Comparison of ENCODE assay signal across 1 cellular context in the genomic region with DNA sequence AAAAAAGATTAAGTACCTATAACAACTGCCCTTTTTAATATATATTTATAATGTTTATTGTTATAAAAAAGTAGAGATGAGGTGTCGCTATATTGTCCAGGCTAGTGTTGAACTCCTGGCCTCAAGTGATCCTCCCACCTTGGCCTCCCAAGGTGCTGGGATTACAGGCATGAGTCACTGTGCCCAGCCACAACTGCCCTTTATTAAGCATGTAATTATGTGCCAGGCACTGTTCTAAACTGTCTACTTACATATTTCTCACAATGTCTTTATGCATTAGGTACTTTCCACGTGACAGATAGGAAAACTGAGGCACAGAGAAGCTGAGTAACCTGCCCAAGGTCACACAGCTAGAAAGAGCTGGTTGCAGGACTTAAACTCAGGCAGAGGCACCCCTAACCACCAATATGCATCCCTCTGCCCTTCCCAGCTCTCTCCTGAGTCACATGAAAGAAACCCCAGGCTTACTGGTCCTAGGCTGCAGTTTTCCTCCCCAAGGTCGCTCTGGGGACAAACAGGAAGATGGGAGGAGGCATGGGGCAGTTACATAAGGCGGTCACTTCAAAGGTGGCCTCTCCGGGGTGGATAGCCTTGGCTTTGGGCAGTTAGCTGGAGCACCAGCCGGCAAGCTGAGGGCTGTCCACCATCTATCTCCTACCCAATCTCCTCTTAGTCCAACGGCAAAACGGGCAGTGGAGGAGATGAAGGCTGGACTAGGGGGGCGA.
TF ChIP-seq lines count a peak whose summit lies in the region.

No MANE protein-coding gene starts in this region.

TF ChIP-seq in HepG2, 621 proteins besides CTCF, POLR2A, EP300 and RAD21 (continued from another document and continues in another):
- TF ChIP-seq PREB (CRISPR knock-in tag; IDR thresholded peaks at IDR 0.05) (no peak), ZNF44 (CRISPR knock-in tag; IDR thresholded peaks at IDR 0.05) (no peak), ZNF33B (CRISPR knock-in tag; IDR thresholded peaks at IDR 0.05) (no peak), KMT2B (CRISPR knock-in tag; IDR thresholded peaks at IDR 0.05) (no peak), TCF7 (IDR thresholded peaks at IDR 0.05; ENCODE audit: low read depth) (peak; percentile 98), SP140L (CRISPR knock-in tag; IDR thresholded peaks at IDR 0.05; ENCODE audit: borderline replicate concordance) (no peak), ZSCAN12 (CRISPR knock-in tag; IDR thresholded peaks at IDR 0.05) (no peak), ZNF496 (CRISPR knock-in tag; IDR thresholded peaks at IDR 0.05; ENCODE audit: insufficient replicate concordance) (no peak), SAP130 (CRISPR knock-in tag; IDR thresholded peaks at IDR 0.05; ENCODE audit: low read depth) (peak; percentile 85), STAT5B (CRISPR knock-in tag; IDR thresholded peaks at IDR 0.05) (no peak), ZNF414 (CRISPR knock-in tag; IDR thresholded peaks at IDR 0.05) (no peak), HOXA7 (CRISPR knock-in tag; IDR thresholded peaks at IDR 0.05) (no peak), SMAD3 (CRISPR knock-in tag; IDR thresholded peaks at IDR 0.05) (peak; percentile 75; the same call in 1 of the 2 replicates), ZNF652 (CRISPR knock-in tag; IDR thresholded peaks at IDR 0.05; ENCODE audit: borderline replicate concordance, low read depth) (peak; percentile 46; the same call in 1 of the 2 replicates), SIX4 (CRISPR knock-in tag; IDR thresholded peaks at IDR 0.05) (0 out of 2 replicates have a peak, but pooled peaks have one; percentile 62), FOXJ3 (CRISPR knock-in tag; IDR thresholded peaks at IDR 0.05; ENCODE audit: borderline replicate concordance) (peak; percentile 30; the same call in 1 of the 2 replicates), ZNF501 (CRISPR knock-in tag; IDR thresholded peaks at IDR 0.05) (peak; percentile 65; the same call in 1 of the 2 replicates), HOXA9 (CRISPR knock-in tag; IDR thresholded peaks at IDR 0.05; ENCODE audit: borderline replicate concordance) (no peak), ZNF674 (CRISPR knock-in tag; IDR thresholded peaks at IDR 0.05; ENCODE audit: low read depth) (no peak), ZNF138 (CRISPR knock-in tag; IDR thresholded peaks at IDR 0.05; ENCODE audit: low read depth) (no peak), SAFB2 (CRISPR knock-in tag; IDR thresholded peaks at IDR 0.05; ENCODE audit: borderline replicate concordance, low read depth) (peak; percentile 10; the same call in 1 of the 2 replicates), EZH2 (conservative IDR thresholded peaks at IDR 0.05; ENCODE audit: low read depth, low read length) (no peak), ZNF709 (CRISPR knock-in tag; IDR thresholded peaks at IDR 0.05) (peak; percentile 51; the same call in 1 of the 2 replicates), ZNF776 (CRISPR knock-in tag; IDR thresholded peaks at IDR 0.05) (no peak), NAIF1 (CRISPR knock-in tag; IDR thresholded peaks at IDR 0.05; ENCODE audit: borderline replicate concordance) (no peak), HNF4A (CRISPR knock-in tag; IDR thresholded peaks at IDR 0.05) (peak; percentile 68), PRMT3 (CRISPR knock-in tag; IDR thresholded peaks at IDR 0.05; ENCODE audit: borderline replicate concordance, low read depth) (no peak), ZBTB14 (CRISPR knock-in tag; IDR thresholded peaks at IDR 0.05) (no peak), SYNCRIP (IDR thresholded peaks at IDR 0.05; ENCODE audit: insufficient read depth, low read depth, low read length) (no peak), ZSCAN30 (CRISPR knock-in tag; IDR thresholded peaks at IDR 0.05) (no peak), ZBTB2 (CRISPR knock-in tag; IDR thresholded peaks at IDR 0.05; ENCODE audit: low read depth) (no peak), ZNF367 (CRISPR knock-in tag; IDR thresholded peaks at IDR 0.05; ENCODE audit: borderline replicate concordance) (no peak), ZNF614 (CRISPR knock-in tag; IDR thresholded peaks at IDR 0.05; ENCODE audit: borderline replicate concordance) (peak; percentile 95), ZSCAN9 (CRISPR knock-in tag; IDR thresholded peaks at IDR 0.05; ENCODE audit: borderline replicate concordance) (peak; percentile 52; the same call in 1 of the 2 replicates), ZFP82 (CRISPR knock-in tag; IDR thresholded peaks at IDR 0.05; ENCODE audit: borderline replicate concordance) (no peak), ARID4A (CRISPR knock-in tag; IDR thresholded peaks at IDR 0.05; ENCODE audit: borderline replicate concordance) (peak; percentile 38; the same call in 1 of the 2 replicates), REXO4 (CRISPR knock-in tag; IDR thresholded peaks at IDR 0.05; ENCODE audit: borderline replicate concordance) (no peak)
- TF ChIP-seq, protein P1, sequence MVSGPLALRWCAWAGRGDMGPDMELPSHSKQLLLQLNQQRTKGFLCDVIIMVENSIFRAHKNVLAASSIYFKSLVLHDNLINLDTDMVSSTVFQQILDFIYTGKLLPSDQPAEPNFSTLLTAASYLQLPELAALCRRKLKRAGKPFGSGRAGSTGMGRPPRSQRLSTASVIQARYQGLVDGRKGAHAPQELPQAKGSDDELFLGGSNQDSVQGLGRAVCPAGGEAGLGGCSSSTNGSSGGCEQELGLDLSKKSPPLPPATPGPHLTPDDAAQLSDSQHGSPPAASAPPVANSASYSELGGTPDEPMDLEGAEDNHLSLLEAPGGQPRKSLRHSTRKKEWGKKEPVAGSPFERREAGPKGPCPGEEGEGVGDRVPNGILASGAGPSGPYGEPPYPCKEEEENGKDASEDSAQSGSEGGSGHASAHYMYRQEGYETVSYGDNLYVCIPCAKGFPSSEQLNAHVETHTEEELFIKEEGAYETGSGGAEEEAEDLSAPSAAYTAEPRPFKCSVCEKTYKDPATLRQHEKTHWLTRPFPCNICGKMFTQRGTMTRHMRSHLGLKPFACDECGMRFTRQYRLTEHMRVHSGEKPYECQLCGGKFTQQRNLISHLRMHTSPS (CRISPR knock-in tag; IDR thresholded peaks at IDR 0.05; ENCODE audit: low read depth): peak; percentile 63; the same call in 1 of the 2 replicates
- TF ChIP-seq, protein P2, sequence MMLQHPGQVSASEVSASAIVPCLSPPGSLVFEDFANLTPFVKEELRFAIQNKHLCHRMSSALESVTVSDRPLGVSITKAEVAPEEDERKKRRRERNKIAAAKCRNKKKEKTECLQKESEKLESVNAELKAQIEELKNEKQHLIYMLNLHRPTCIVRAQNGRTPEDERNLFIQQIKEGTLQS (CRISPR knock-in tag; IDR thresholded peaks at IDR 0.05): no peak
- TF ChIP-seq, protein P3, sequence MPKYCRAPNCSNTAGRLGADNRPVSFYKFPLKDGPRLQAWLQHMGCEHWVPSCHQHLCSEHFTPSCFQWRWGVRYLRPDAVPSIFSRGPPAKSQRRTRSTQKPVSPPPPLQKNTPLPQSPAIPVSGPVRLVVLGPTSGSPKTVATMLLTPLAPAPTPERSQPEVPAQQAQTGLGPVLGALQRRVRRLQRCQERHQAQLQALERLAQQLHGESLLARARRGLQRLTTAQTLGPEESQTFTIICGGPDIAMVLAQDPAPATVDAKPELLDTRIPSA (CRISPR knock-in tag; IDR thresholded peaks at IDR 0.05; ENCODE audit: borderline replicate concordance): no peak
- TF ChIP-seq, protein P4, sequence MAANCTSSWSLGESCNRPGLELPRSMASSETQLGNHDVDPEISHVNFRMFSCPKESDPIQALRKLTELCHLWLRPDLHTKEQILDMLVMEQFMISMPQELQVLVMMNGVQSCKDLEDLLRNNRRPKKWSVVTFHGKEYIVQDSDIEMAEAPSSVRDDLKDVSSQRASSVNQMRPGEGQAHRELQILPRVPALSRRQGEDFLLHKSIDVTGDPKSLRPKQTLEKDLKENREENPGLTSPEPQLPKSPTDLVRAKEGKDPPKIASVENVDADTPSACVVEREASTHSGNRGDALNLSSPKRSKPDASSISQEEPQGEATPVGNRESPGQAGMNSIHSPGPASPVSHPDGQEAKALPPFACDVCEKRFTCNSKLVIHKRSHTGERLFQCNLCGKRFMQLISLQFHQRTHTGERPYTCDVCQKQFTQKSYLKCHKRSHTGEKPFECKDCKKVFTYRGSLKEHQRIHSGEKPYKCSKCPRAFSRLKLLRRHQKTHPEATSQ (CRISPR knock-in tag; IDR thresholded peaks at IDR 0.05; ENCODE audit: borderline replicate concordance): no peak; the same call in 1 of the 2 replicates
- TF ChIP-seq, protein P5, sequence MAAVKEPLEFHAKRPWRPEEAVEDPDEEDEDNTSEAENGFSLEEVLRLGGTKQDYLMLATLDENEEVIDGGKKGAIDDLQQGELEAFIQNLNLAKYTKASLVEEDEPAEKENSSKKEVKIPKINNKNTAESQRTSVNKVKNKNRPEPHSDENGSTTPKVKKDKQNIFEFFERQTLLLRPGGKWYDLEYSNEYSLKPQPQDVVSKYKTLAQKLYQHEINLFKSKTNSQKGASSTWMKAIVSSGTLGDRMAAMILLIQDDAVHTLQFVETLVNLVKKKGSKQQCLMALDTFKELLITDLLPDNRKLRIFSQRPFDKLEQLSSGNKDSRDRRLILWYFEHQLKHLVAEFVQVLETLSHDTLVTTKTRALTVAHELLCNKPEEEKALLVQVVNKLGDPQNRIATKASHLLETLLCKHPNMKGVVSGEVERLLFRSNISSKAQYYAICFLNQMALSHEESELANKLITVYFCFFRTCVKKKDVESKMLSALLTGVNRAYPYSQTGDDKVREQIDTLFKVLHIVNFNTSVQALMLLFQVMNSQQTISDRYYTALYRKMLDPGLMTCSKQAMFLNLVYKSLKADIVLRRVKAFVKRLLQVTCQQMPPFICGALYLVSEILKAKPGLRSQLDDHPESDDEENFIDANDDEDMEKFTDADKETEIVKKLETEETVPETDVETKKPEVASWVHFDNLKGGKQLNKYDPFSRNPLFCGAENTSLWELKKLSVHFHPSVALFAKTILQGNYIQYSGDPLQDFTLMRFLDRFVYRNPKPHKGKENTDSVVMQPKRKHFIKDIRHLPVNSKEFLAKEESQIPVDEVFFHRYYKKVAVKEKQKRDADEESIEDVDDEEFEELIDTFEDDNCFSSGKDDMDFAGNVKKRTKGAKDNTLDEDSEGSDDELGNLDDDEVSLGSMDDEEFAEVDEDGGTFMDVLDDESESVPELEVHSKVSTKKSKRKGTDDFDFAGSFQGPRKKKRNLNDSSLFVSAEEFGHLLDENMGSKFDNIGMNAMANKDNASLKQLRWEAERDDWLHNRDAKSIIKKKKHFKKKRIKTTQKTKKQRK (IDR thresholded peaks at IDR 0.05; ENCODE audit: low read length): no peak
